In genomic region chr9:132973713-132974112, GRCh38 we compare ENCODE assay signal across 2 cellular contexts.
TF ChIP-seq lines count a peak whose summit lies in the region.

No MANE protein-coding gene starts in this region.

TF ChIP-seq in HCT116, 20 proteins besides CTCF, POLR2A, EP300 and RAD21 (continued from another document):
- TF ChIP-seq YY1 (IDR thresholded peaks at IDR 0.05; ENCODE audit: extremely low read depth, insufficient replicate concordance, low read depth, low read length), result no peak
- no peak for TF ChIP-seq ZFX (IDR thresholded peaks at IDR 0.05)
- TF ChIP-seq ZNF274 (IDR thresholded peaks at IDR 0.05; ENCODE audit: low read depth, low read length), result no peak
- TF ChIP-seq CBX3 (IDR thresholded peaks at IDR 0.05; ENCODE audit: low read depth), result no peak
- TF ChIP-seq, protein P1, sequence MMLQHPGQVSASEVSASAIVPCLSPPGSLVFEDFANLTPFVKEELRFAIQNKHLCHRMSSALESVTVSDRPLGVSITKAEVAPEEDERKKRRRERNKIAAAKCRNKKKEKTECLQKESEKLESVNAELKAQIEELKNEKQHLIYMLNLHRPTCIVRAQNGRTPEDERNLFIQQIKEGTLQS (IDR thresholded peaks at IDR 0.05), result no peak
TF ChIP-seq in HCT116: peak in this region for 0.

TF ChIP-seq in SK-N-SH, 30 proteins besides CTCF, POLR2A, EP300 and RAD21 (continued from another document):
- TF ChIP-seq, protein P2, sequence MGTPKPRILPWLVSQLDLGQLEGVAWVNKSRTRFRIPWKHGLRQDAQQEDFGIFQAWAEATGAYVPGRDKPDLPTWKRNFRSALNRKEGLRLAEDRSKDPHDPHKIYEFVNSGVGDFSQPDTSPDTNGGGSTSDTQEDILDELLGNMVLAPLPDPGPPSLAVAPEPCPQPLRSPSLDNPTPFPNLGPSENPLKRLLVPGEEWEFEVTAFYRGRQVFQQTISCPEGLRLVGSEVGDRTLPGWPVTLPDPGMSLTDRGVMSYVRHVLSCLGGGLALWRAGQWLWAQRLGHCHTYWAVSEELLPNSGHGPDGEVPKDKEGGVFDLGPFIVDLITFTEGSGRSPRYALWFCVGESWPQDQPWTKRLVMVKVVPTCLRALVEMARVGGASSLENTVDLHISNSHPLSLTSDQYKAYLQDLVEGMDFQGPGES (IDR thresholded peaks at IDR 0.05; ENCODE audit: low read depth, low read length), result no peak
- TF ChIP-seq, protein P3, sequence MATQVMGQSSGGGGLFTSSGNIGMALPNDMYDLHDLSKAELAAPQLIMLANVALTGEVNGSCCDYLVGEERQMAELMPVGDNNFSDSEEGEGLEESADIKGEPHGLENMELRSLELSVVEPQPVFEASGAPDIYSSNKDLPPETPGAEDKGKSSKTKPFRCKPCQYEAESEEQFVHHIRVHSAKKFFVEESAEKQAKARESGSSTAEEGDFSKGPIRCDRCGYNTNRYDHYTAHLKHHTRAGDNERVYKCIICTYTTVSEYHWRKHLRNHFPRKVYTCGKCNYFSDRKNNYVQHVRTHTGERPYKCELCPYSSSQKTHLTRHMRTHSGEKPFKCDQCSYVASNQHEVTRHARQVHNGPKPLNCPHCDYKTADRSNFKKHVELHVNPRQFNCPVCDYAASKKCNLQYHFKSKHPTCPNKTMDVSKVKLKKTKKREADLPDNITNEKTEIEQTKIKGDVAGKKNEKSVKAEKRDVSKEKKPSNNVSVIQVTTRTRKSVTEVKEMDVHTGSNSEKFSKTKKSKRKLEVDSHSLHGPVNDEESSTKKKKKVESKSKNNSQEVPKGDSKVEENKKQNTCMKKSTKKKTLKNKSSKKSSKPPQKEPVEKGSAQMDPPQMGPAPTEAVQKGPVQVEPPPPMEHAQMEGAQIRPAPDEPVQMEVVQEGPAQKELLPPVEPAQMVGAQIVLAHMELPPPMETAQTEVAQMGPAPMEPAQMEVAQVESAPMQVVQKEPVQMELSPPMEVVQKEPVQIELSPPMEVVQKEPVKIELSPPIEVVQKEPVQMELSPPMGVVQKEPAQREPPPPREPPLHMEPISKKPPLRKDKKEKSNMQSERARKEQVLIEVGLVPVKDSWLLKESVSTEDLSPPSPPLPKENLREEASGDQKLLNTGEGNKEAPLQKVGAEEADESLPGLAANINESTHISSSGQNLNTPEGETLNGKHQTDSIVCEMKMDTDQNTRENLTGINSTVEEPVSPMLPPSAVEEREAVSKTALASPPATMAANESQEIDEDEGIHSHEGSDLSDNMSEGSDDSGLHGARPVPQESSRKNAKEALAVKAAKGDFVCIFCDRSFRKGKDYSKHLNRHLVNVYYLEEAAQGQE (IDR thresholded peaks at IDR 0.05; ENCODE audit: low read depth, low read length), result no peak
- TF ChIP-seq GABPA (IDR thresholded peaks at IDR 0.05; ENCODE audit: low read depth), result no peak
- no peak for TF ChIP-seq ELF1 (IDR thresholded peaks at IDR 0.05)
- TF ChIP-seq JUND (IDR thresholded peaks at IDR 0.05), result no peak
- TF ChIP-seq TCF12 (IDR thresholded peaks at IDR 0.05), result no peak
- TF ChIP-seq, protein P4, sequence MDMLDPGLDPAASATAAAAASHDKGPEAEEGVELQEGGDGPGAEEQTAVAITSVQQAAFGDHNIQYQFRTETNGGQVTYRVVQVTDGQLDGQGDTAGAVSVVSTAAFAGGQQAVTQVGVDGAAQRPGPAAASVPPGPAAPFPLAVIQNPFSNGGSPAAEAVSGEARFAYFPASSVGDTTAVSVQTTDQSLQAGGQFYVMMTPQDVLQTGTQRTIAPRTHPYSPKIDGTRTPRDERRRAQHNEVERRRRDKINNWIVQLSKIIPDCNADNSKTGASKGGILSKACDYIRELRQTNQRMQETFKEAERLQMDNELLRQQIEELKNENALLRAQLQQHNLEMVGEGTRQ (IDR thresholded peaks at IDR 0.05; ENCODE audit: borderline replicate concordance, low read depth, low read length), result no peak
